Comparison of ENCODE assay signal across 19 cellular contexts in genomic region chr15:32733276-32733675, GRCh38.
"Had no signal": no experiment of that assay in that cellular context is flagged by ENCODE, and none has a peak within 500 bp of the region (broad histone marks: within the 10 kb centered on the region; RNA-seq: fewer than 3 reads in every experiment).

No MANE protein-coding gene starts in this region.

- H3K4me3 Mint-ChIP-seq: activated naive CD8-positive, alpha-beta T cell; activated T-cell treated with anti-CD3 and anti-CD28 coated beads, Interleukin-2, amount 50 U/mL, for 4 hours; natural killer cell treated with Interleukin-12 subunit alpha and Interleukin-12 subunit beta and Interleukin-15 and Interleukin-18, amount 100 ng/mL, for 72 hours; T-helper 2 cell treated with Interferon-gamma antibody and Interleukin-4, amounts not matched to agents 5 μg/mL and 100 μg/mL, for 36 hours had no signal

- H3K27ac ChIP-seq: epithelial cell of prostate, psoas muscle, suprapubic skin, upper lobe of left lung had no signal

- H3K9me3 ChIP-seq: mucosa of descending colon, psoas muscle, suprapubic skin had no signal

- H3K36me3 Mint-ChIP-seq: activated naive CD8-positive, alpha-beta T cell; natural killer cell treated with Interleukin-12 subunit alpha and Interleukin-12 subunit beta and Interleukin-15 and Interleukin-18, amount 100 ng/mL, for 72 hours had no signal

- H3K4me1 ChIP-seq: psoas muscle, suprapubic skin, upper lobe of left lung had no signal

- H3K27me3 ChIP-seq: suprapubic skin, upper lobe of left lung had no signal

- DNase-seq: activated CD4-positive, alpha-beta T cell treated with anti-CD3 and anti-CD28 coated beads, Interleukin-2, amount 50 U/mL, for 4 hours; activated CD4-positive, CD25-positive, alpha-beta regulatory T cell treated with anti-CD3 and anti-CD28 coated beads, Interleukin-2, amount 50 U/mL, for 72 hours; activated effector memory CD4-positive, alpha-beta T cell treated with anti-CD3 and anti-CD28 coated beads, Interleukin-2, amount 50 U/mL, for 16 hours; activated T-cell treated with anti-CD3 and anti-CD28 coated beads, Interleukin-2, amount 50 U/mL, for 4 hours; cortex of kidney; effector memory CD4-positive, alpha-beta T cell; mammary epithelial cell; mucosa of descending colon; nucleus accumbens; psoas muscle; stimulated activated CD4-positive, alpha-beta T cell treated with anti-CD3 and anti-CD28 coated beads, Interleukin-12 subunit alpha, Interleukin-12 subunit beta, amount 100 ng/mL, for 4 hours; stimulated activated naive CD4-positive, alpha-beta T cell; SW 1271; upper lobe of left lung had no signal

- H3K27ac Mint-ChIP-seq: activated naive CD8-positive, alpha-beta T cell; natural killer cell treated with Interleukin-12 subunit alpha and Interleukin-12 subunit beta and Interleukin-15 and Interleukin-18, amount 100 ng/mL, for 72 hours; T-helper 2 cell treated with Interferon-gamma antibody and Interleukin-4, amounts not matched to agents 5 μg/mL and 100 μg/mL, for 36 hours had no signal

- H3K36me3 ChIP-seq: suprapubic skin, upper lobe of left lung had no signal

- H3K9me3 Mint-ChIP-seq: activated T-cell treated with anti-CD3 and anti-CD28 coated beads, Interleukin-2, amount 50 U/mL, for 4 hours; natural killer cell treated with Interleukin-12 subunit alpha and Interleukin-12 subunit beta and Interleukin-15 and Interleukin-18, amount 100 ng/mL, for 72 hours; T-helper 2 cell treated with Interferon-gamma antibody and Interleukin-4, amounts not matched to agents 5 μg/mL and 100 μg/mL, for 36 hours had no signal

- H3K4me3 ChIP-seq: mucosa of descending colon, psoas muscle, suprapubic skin, upper lobe of left lung had no signal
